Comparison of ENCODE assay signal across 1 cellular context in the genomic region with DNA sequence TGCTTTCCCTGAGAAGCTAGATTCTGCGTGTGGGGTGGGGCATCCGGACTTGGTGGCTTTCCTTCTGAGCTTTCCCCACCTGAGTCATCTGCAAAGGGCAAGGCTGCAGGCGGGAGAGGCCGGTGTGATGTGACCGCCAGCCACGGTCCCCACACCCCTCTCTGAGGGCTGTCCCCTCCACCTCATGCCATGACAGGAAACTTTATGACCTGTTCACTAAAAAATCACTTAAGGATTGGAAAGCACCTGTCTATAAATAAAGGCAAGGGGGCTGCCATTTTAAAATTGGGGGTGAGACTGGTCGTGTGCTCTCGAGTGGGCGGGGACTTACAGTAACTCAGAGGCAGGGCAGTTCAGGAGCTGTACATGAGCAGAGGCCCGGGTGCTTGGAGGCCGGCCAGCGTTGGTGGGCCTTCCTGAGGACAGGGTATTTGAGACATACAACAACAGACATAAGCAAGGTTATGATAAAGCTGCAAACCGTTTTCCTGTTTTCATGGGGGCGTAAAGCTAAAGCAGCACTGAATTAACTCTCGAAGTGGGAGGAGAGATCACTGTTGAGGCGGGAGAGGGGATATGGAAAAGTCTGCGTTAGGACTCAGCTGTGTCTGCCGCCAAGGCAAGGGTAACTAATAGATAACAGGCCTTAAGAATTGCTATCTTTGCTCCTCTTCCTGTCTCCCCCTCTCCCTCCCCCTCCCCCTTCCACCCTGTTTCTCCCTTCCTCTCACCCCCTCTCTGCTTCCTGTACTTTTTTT.
TF ChIP-seq lines count a peak whose summit lies in the region.

No MANE protein-coding gene starts in this region.

TF ChIP-seq in K562, 482 proteins besides CTCF, POLR2A, EP300 and RAD21 (continued from another document and continues in another):
- TF ChIP-seq, protein P1, sequence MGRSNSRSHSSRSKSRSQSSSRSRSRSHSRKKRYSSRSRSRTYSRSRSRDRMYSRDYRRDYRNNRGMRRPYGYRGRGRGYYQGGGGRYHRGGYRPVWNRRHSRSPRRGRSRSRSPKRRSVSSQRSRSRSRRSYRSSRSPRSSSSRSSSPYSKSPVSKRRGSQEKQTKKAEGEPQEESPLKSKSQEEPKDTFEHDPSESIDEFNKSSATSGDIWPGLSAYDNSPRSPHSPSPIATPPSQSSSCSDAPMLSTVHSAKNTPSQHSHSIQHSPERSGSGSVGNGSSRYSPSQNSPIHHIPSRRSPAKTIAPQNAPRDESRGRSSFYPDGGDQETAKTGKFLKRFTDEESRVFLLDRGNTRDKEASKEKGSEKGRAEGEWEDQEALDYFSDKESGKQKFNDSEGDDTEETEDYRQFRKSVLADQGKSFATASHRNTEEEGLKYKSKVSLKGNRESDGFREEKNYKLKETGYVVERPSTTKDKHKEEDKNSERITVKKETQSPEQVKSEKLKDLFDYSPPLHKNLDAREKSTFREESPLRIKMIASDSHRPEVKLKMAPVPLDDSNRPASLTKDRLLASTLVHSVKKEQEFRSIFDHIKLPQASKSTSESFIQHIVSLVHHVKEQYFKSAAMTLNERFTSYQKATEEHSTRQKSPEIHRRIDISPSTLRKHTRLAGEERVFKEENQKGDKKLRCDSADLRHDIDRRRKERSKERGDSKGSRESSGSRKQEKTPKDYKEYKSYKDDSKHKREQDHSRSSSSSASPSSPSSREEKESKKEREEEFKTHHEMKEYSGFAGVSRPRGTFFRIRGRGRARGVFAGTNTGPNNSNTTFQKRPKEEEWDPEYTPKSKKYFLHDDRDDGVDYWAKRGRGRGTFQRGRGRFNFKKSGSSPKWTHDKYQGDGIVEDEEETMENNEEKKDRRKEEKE (IDR thresholded peaks at IDR 0.05; ENCODE audit: borderline replicate concordance in 1 of 2, control insufficient read depth in 1 of 2, low read depth in 2 of 2, low read length in 1 of 2) = no peak
- no peak for TF ChIP-seq SAFB (IDR thresholded peaks at IDR 0.05; ENCODE audit: borderline replicate concordance, low read depth, low read length)
- peak; percentile 21; the same call in 1 of the 2 replicates for TF ChIP-seq GATAD2B (IDR thresholded peaks at IDR 0.05; ENCODE audit: borderline replicate concordance)
- no peak for TF ChIP-seq ZNF778 (CRISPR knock-in tag; IDR thresholded peaks at IDR 0.05)
- TF ChIP-seq ZNF785 (CRISPR knock-in tag; IDR thresholded peaks at IDR 0.05) = no peak
- no peak for TF ChIP-seq NR3C1 (CRISPR knock-in tag; IDR thresholded peaks at IDR 0.05)
- TF ChIP-seq ETV5 (CRISPR knock-in tag; IDR thresholded peaks at IDR 0.05; ENCODE audit: low read depth) = peak; percentile 84
- TF ChIP-seq MAFF (IDR thresholded peaks at IDR 0.05; ENCODE audit: low read length) = no peak
- TF ChIP-seq ILF3 (IDR thresholded peaks at IDR 0.05; ENCODE audit: borderline replicate concordance) = no peak
- TF ChIP-seq CBX5 (IDR thresholded peaks at IDR 0.05; ENCODE audit: borderline replicate concordance, low read depth) = 0 out of 2 replicates have a peak, but pooled peaks have one; percentile 58
- no peak for TF ChIP-seq NFYB (IDR thresholded peaks at IDR 0.05; ENCODE audit: extremely low read depth, insufficient read length)
- peak; percentile 15; the same call in 1 of the 2 replicates for TF ChIP-seq MAFG (tag; conservative IDR thresholded peaks at IDR 0.05)
- no peak for TF ChIP-seq E2F3 (CRISPR knock-in tag; IDR thresholded peaks at IDR 0.05)
- peak; percentile 57; the same call in 1 of the 2 replicates for TF ChIP-seq HSF4 (CRISPR knock-in tag; IDR thresholded peaks at IDR 0.05; ENCODE audit: borderline replicate concordance)
- no peak for TF ChIP-seq ZNF232 (CRISPR knock-in tag; IDR thresholded peaks at IDR 0.05)
- TF ChIP-seq ZNF583 (CRISPR knock-in tag; IDR thresholded peaks at IDR 0.05) = peak; percentile 71; the same call in 1 of the 2 replicates
- no peak for TF ChIP-seq SNIP1 (IDR thresholded peaks at IDR 0.05; ENCODE audit: low read depth)
- 0 out of 2 replicates have a peak, but pooled peaks have one; percentile 61 for TF ChIP-seq ZNF263 (CRISPR knock-in tag; IDR thresholded peaks at IDR 0.05; ENCODE audit: borderline replicate concordance)
- TF ChIP-seq, protein P2, sequence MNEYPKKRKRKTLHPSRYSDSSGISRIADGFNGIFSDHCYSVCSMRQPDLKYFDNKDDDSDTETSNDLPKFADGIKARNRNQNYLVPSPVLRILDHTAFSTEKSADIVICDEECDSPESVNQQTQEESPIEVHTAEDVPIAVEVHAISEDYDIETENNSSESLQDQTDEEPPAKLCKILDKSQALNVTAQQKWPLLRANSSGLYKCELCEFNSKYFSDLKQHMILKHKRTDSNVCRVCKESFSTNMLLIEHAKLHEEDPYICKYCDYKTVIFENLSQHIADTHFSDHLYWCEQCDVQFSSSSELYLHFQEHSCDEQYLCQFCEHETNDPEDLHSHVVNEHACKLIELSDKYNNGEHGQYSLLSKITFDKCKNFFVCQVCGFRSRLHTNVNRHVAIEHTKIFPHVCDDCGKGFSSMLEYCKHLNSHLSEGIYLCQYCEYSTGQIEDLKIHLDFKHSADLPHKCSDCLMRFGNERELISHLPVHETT (CRISPR knock-in tag; conservative IDR thresholded peaks at IDR 0.05 in 1 of 2, IDR thresholded peaks at IDR 0.05 in 1 of 2) = peak in 1 of 2 experiments; percentile 69; a peak in 2 of 4 replicates
- peak; percentile 85 for TF ChIP-seq NCOR1 (IDR thresholded peaks at IDR 0.05)
- TF ChIP-seq FOXM1 (IDR thresholded peaks at IDR 0.05; ENCODE audit: low read depth) = no peak
- TF ChIP-seq FOXM1 (CRISPR knock-in tag; IDR thresholded peaks at IDR 0.05; ENCODE audit: low read depth) = no peak; the same call in 1 of the 2 replicates
- 0 out of 2 replicates have a peak, but pooled peaks have one; percentile 33 for TF ChIP-seq PTTG1 (tag; IDR thresholded peaks at IDR 0.05; ENCODE audit: low read depth)
- TF ChIP-seq, protein P3, sequence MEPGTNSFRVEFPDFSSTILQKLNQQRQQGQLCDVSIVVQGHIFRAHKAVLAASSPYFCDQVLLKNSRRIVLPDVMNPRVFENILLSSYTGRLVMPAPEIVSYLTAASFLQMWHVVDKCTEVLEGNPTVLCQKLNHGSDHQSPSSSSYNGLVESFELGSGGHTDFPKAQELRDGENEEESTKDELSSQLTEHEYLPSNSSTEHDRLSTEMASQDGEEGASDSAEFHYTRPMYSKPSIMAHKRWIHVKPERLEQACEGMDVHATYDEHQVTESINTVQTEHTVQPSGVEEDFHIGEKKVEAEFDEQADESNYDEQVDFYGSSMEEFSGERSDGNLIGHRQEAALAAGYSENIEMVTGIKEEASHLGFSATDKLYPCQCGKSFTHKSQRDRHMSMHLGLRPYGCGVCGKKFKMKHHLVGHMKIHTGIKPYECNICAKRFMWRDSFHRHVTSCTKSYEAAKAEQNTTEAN (CRISPR knock-in tag; IDR thresholded peaks at IDR 0.05) = 0 out of 2 replicates have a peak, but pooled peaks have one; percentile 32
- TF ChIP-seq MTA1 (IDR thresholded peaks at IDR 0.05; ENCODE audit: borderline replicate concordance) = no peak; the same call in 1 of the 2 replicates
- no peak for TF ChIP-seq SMARCB1 (IDR thresholded peaks at IDR 0.05; ENCODE audit: insufficient read length, low read depth)
- TF ChIP-seq, protein P4, sequence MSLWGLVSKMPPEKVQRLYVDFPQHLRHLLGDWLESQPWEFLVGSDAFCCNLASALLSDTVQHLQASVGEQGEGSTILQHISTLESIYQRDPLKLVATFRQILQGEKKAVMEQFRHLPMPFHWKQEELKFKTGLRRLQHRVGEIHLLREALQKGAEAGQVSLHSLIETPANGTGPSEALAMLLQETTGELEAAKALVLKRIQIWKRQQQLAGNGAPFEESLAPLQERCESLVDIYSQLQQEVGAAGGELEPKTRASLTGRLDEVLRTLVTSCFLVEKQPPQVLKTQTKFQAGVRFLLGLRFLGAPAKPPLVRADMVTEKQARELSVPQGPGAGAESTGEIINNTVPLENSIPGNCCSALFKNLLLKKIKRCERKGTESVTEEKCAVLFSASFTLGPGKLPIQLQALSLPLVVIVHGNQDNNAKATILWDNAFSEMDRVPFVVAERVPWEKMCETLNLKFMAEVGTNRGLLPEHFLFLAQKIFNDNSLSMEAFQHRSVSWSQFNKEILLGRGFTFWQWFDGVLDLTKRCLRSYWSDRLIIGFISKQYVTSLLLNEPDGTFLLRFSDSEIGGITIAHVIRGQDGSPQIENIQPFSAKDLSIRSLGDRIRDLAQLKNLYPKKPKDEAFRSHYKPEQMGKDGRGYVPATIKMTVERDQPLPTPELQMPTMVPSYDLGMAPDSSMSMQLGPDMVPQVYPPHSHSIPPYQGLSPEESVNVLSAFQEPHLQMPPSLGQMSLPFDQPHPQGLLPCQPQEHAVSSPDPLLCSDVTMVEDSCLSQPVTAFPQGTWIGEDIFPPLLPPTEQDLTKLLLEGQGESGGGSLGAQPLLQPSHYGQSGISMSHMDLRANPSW (CRISPR knock-in tag; IDR thresholded peaks at IDR 0.05) = no peak
- TF ChIP-seq, protein P5, sequence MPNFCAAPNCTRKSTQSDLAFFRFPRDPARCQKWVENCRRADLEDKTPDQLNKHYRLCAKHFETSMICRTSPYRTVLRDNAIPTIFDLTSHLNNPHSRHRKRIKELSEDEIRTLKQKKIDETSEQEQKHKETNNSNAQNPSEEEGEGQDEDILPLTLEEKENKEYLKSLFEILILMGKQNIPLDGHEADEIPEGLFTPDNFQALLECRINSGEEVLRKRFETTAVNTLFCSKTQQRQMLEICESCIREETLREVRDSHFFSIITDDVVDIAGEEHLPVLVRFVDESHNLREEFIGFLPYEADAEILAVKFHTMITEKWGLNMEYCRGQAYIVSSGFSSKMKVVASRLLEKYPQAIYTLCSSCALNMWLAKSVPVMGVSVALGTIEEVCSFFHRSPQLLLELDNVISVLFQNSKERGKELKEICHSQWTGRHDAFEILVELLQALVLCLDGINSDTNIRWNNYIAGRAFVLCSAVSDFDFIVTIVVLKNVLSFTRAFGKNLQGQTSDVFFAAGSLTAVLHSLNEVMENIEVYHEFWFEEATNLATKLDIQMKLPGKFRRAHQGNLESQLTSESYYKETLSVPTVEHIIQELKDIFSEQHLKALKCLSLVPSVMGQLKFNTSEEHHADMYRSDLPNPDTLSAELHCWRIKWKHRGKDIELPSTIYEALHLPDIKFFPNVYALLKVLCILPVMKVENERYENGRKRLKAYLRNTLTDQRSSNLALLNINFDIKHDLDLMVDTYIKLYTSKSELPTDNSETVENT (CRISPR knock-in tag; IDR thresholded peaks at IDR 0.05) = no peak; the same call in 1 of the 2 replicates
- TF ChIP-seq, protein P6, sequence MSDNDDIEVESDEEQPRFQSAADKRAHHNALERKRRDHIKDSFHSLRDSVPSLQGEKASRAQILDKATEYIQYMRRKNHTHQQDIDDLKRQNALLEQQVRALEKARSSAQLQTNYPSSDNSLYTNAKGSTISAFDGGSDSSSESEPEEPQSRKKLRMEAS (CRISPR knock-in tag; IDR thresholded peaks at IDR 0.05) = peak; percentile 90
- no peak for TF ChIP-seq NCOA2 (IDR thresholded peaks at IDR 0.05; ENCODE audit: partially characterized antibody in 2 of 2)
- TF ChIP-seq, protein P7, sequence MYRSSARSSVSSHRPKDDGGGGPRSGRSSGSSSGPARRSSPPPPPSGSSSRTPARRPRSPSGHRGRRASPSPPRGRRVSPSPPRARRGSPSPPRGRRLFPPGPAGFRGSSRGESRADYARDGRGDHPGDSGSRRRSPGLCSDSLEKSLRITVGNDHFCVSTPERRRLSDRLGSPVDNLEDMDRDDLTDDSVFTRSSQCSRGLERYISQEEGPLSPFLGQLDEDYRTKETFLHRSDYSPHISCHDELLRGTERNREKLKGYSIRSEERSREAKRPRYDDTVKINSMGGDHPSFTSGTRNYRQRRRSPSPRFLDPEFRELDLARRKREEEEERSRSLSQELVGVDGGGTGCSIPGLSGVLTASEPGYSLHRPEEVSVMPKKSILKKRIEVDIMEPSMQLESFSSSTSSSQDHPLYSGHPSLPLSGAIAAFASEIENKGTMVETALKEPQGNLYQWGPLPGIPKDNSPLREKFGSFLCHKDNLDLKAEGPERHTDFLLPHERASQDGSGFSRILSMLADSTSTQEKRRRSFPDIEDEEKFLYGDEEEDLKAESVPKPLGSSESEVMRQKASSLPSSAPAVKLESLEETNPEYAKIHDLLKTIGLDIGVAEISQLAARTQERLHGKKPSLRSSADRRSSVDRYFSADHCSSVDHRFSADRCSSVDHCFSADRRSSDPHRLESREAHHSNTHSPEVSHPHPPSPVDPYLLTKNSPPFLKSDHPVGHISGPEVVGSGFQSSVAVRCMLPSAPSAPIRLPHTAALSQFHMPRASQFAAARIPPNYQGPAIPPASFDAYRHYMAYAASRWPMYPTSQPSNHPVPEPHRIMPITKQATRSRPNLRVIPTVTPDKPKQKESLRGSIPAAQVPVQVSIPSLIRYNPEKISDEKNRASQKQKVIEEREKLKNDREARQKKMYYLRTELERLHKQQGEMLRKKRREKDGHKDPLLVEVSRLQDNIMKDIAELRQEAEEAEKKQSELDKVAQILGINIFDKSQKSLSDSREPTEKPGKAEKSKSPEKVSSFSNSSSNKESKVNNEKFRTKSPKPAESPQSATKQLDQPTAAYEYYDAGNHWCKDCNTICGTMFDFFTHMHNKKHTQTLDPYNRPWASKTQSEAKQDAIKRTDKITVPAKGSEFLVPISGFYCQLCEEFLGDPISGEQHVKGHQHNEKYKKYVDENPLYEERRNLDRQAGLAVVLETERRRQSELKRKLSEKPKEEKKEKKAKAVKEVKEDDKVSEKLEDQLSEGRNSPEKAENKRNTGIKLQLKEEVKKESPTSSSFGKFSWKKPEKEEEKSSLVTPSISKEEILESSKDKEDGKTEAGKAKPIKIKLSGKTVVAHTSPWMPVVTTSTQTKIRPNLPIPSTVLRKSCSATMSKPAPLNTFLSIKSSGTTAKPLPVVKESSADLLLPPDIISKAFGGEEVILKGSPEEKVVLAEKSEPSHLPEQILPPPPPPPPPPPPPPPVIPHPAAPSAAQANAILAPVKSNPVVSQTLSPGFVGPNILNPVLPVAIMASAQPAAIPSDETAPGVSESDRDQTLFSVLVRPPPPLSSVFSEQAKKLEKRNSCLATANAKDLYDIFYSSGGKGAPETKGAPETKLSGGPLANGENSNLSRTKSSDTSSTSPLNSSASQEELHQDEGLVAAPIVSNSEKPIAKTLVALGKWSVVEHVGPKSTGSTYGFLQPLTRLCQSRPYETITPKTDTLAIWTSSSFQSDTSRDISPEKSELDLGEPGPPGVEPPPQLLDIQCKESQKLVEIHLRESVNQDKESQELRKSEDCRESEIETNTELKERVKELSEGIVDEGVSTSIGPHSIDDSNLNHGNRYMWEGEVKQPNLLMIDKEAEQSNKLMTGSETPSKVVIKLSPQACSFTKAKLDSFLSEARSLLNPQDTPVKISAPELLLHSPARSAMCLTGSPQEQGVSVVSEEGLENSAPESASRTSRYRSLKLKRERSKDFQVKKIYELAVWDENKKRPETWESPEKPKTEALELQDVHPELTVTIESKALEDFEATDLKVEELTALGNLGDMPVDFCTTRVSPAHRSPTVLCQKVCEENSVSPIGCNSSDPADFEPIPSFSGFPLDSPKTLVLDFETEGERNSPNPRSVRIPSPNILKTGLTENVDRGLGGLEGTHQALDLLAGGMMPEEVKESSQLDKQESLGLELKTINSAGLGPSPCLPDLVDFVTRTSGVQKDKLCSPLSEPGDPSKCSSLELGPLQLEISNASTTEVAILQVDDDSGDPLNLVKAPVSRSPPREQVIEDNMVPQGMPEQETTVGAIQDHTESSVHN (IDR thresholded peaks at IDR 0.05; ENCODE audit: borderline replicate concordance in 1 of 2, low read depth in 1 of 2) = peak in 1 of 2 experiments; percentile 84; a peak in 2 of 4 replicates
- TF ChIP-seq CBX8 (IDR thresholded peaks at IDR 0.05; ENCODE audit: borderline replicate concordance, extremely low read depth, low read depth, low read length, poor library complexity, severe bottlenecking) = no peak
- TF ChIP-seq POLR3A (IDR thresholded peaks at IDR 0.05; ENCODE audit: borderline replicate concordance, extremely low read depth, insufficient read depth, insufficient read length) = no peak
- no peak for TF ChIP-seq CHD1 (IDR thresholded peaks at IDR 0.05; ENCODE audit: low read length)
- TF ChIP-seq KAT8 (IDR thresholded peaks at IDR 0.05; ENCODE audit: low read depth) = no peak
- no peak for TF ChIP-seq SLC30A9 (CRISPR knock-in tag; IDR thresholded peaks at IDR 0.05)
- TF ChIP-seq HLTF (IDR thresholded peaks at IDR 0.05) = no peak
- no peak for TF ChIP-seq ASH1L (IDR thresholded peaks at IDR 0.05; ENCODE audit: borderline replicate concordance, low read depth, partially characterized antibody)
